16 cellular contexts compared by ENCODE assay signal in genomic region chr6:139144490-139145085, GRCh38.
A peak's percentile ranks its signal among the peaks of the same experiment; 100 is the strongest.
DNase-seq lines count a peak whose midpoint lies in the region; ATAC-seq and TF ChIP-seq lines count a peak whose summit lies in the region.
"Had no signal": no experiment of that assay in that cellular context is flagged by ENCODE, and none has a peak within 500 bp of the region (broad histone marks: within the 10 kb centered on the region; RNA-seq: fewer than 3 reads in every experiment).

No MANE protein-coding gene starts in this region.

- TF ChIP-seq CTCF in Loucy (conservative IDR thresholded peaks at IDR 0.05; ENCODE audit: low read length), result no peak

- no peak for DNase-seq in activated T-cell treated with anti-CD3 and anti-CD28 coated beads, Interleukin-2, amount 50 U/mL, for 24 hours
- DNase-seq in activated T-cell treated with anti-CD3 and anti-CD28 coated beads for 4 hours, result no peak
- no peak for DNase-seq in activated naive CD8-positive, alpha-beta T cell treated with anti-CD3 and anti-CD28 coated beads, Interleukin-2, amount 50 U/mL, for 24 hours
- peak; percentile 54 for DNase-seq in stimulated activated CD4-positive, alpha-beta T cell treated with anti-CD3 and anti-CD28 coated beads, Interleukin-4, amount 100 ng/mL, for 24 hours
- DNase-seq in NCI-H2171 treated with DMSO at 0.1 percent for 48 hours (lab: John Stamatoyannopoulos, UW), result no peak
- no peak for DNase-seq in cortex of kidney (lab: John Stamatoyannopoulos, UW)
- DNase-seq: brain microvascular endothelial cell; effector CD4-positive, alpha-beta T cell; H7; KBM-7; NCI-H1417 treated with DMSO at 0.1 percent for 48 hours; NCI-H446 had no signal

- peaks cover 72% of the 10 kb centered on the region for H3K36me3 Mint-ChIP-seq in activated T-cell treated with anti-CD3 and anti-CD28 coated beads, Interleukin-2, amount 50 U/mL, for 24 hours (ENCODE audit: low read depth)
- H3K36me3 Mint-ChIP-seq in activated naive CD8-positive, alpha-beta T cell treated with anti-CD3 and anti-CD28 coated beads, Interleukin-2, amount 50 U/mL, for 24 hours (ENCODE audit: low read depth), result peaks cover 18% of the 10 kb centered on the region

- no peaks in the 10 kb centered on the region for H3K36me3 ChIP-seq in Loucy (ENCODE audit: insufficient read depth, low read length)
- H3K36me3 ChIP-seq: brain microvascular endothelial cell, right atrium auricular region had no signal

- no peaks in the 10 kb centered on the region for H3K27me3 Mint-ChIP-seq in activated T-cell treated with anti-CD3 and anti-CD28 coated beads, Interleukin-2, amount 50 U/mL, for 24 hours
- no peaks in the 10 kb centered on the region for H3K27me3 Mint-ChIP-seq in activated naive CD8-positive, alpha-beta T cell treated with anti-CD3 and anti-CD28 coated beads, Interleukin-2, amount 50 U/mL, for 24 hours

- peak overlapping the region; percentile 6 for H3K4me2 ChIP-seq in Loucy (ENCODE audit: low read depth, low read length, poor library complexity, severe bottlenecking)

- H4K20me1 ChIP-seq in Loucy (ENCODE audit: insufficient read depth, low read length, poor library complexity, severe bottlenecking), result peaks cover 22% of the 10 kb centered on the region

- ATAC-seq in activated naive CD8-positive, alpha-beta T cell treated with anti-CD3 and anti-CD28 coated beads, Interleukin-2, amount 50 U/mL, for 24 hours, result peak; percentile 70
- no peak for ATAC-seq in GM21529 (IDR thresholded peaks at IDR 0.05; ENCODE audit: unreplicated experiment)

- H3K9me2 ChIP-seq in Loucy (replicated peaks; ENCODE audit: low read depth, low read length), result no peaks in the 10 kb centered on the region

- peaks cover 80% of the 10 kb centered on the region for H3K79me2 ChIP-seq in Loucy (ENCODE audit: insufficient read depth, low read length)

- peak overlapping the region; percentile 99 for H3K27ac Mint-ChIP-seq in activated T-cell treated with anti-CD3 and anti-CD28 coated beads, Interleukin-2, amount 50 U/mL, for 24 hours
- peak overlapping the region; percentile 95 for H3K27ac Mint-ChIP-seq in activated naive CD8-positive, alpha-beta T cell treated with anti-CD3 and anti-CD28 coated beads, Interleukin-2, amount 50 U/mL, for 24 hours

- H2AFZ ChIP-seq in Loucy (ENCODE audit: low read length), result no peak overlapping the region

- H3K9ac ChIP-seq in Loucy (ENCODE audit: low read depth, low read length, poor library complexity, severe bottlenecking), result no peak overlapping the region

- no peaks in the 10 kb centered on the region for H3F3A ChIP-seq in Loucy (ENCODE audit: low read depth)

- H3K27me3 ChIP-seq in Loucy (ENCODE audit: insufficient read depth, low read length, poor library complexity, severe bottlenecking), result no peaks in the 10 kb centered on the region
- H3K27me3 ChIP-seq: brain microvascular endothelial cell, right atrium auricular region had no signal

- no peaks in the 10 kb centered on the region for H3K9me3 ChIP-seq in Loucy (ENCODE audit: insufficient read depth, low read depth, low read length)
- H3K9me3 ChIP-seq: right atrium auricular region had no signal

- no peaks in the 10 kb centered on the region for H3K9me3 Mint-ChIP-seq in activated T-cell treated with anti-CD3 and anti-CD28 coated beads, Interleukin-2, amount 50 U/mL, for 24 hours
- no peaks in the 10 kb centered on the region for H3K9me3 Mint-ChIP-seq in activated naive CD8-positive, alpha-beta T cell treated with anti-CD3 and anti-CD28 coated beads, Interleukin-2, amount 50 U/mL, for 24 hours
- H3K9me3 Mint-ChIP-seq: neural crest cell had no signal

- H3K4me1 Mint-ChIP-seq in activated T-cell treated with anti-CD3 and anti-CD28 coated beads, Interleukin-2, amount 50 U/mL, for 24 hours (ENCODE audit: low read depth), result peaks cover 92% of the 10 kb centered on the region
- peaks cover 94% of the 10 kb centered on the region for H3K4me1 Mint-ChIP-seq in activated naive CD8-positive, alpha-beta T cell treated with anti-CD3 and anti-CD28 coated beads, Interleukin-2, amount 50 U/mL, for 24 hours

- peak overlapping the region; percentile 72 for H3K4me3 Mint-ChIP-seq in activated T-cell treated with anti-CD3 and anti-CD28 coated beads, Interleukin-2, amount 50 U/mL, for 24 hours
- H3K4me3 Mint-ChIP-seq in activated naive CD8-positive, alpha-beta T cell treated with anti-CD3 and anti-CD28 coated beads, Interleukin-2, amount 50 U/mL, for 24 hours, result peak overlapping the region; percentile 71
- H3K4me3 Mint-ChIP-seq: neural crest cell had no signal

- H3K4me3 ChIP-seq in Loucy (ENCODE audit: low read length, poor library complexity, severe bottlenecking), result no peak overlapping the region
- H3K4me3 ChIP-seq: right atrium auricular region had no signal

- peaks cover 40% of the 10 kb centered on the region for H3K4me1 ChIP-seq in Loucy (ENCODE audit: insufficient read depth, low read length, poor library complexity, severe bottlenecking)
